Comparison of ENCODE assay signal across 1 cellular context in the genomic region with DNA sequence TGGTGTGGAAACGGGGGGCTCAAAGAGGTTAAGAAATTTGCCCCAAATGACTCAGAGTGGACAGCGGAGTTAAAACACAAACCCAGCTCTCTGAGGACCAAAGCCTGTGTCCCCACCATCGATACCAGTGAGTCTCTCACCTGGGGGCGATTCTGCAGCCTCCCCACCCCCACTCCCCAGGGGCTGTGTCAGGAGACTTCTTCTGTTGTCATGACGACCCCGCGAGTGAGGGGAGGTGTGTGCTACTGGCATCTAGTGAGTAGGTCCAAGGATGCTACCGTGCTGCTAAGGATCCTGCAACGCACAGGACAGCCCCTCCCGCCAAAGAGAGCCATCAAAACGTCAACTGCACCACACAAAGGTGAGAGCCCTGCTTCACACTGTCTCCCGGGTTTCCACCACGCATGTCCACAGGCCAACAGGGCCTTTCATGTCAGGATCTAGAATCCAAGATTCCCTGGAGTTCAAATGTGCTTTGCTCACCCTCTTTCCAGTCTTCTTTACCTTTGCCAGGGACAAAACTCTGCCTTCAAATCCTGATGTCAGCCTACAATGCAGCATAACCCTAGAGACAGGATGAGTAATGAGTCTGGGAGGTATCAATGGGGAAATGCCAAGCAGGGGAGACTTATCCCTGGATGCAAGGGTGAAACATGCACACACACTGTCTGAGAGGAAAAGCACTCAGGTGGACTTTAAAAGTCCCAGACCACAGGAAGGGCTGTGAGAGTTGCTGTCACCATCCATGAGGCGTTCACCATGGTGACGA.
TF ChIP-seq lines count a peak whose summit lies in the region.

No MANE protein-coding gene starts in this region.

TF ChIP-seq in H1, 55 proteins besides CTCF, POLR2A, EP300 and RAD21:
- TF ChIP-seq EGR1 (IDR thresholded peaks at IDR 0.05; ENCODE audit: borderline replicate concordance, low read depth, low read length) (no peak), CBX5 (IDR thresholded peaks at IDR 0.05; ENCODE audit: low read depth, low read length) (no peak), CHD2 (IDR thresholded peaks at IDR 0.05; ENCODE audit: low read length) (no peak)
